In the genomic region with DNA sequence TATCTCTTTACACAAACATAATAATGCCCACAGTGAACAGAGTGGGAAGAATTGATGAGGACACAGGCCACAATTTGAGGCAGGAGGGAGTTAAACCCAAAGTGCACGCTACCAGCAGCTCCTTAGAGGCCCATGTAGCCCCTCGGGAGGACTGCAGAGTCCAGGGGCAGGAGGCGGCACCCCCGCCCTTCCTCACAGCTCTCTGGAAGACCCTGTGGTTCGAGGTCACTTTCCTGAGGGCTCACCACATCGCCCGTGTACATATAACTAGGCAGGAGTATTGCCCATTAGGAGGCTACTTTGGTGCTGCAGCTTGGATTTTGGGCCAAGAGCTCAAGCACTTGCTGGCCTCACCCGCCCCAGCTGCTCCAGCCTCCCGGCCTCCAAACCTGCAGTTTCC, we compare ENCODE assay signal across 18 cellular contexts. TPM values are rescaled to one million over a fixed set of nuclear protein-coding genes. Genes with fewer than 3 reads are reported as not detected.
DNase-seq lines count a peak whose midpoint lies in the region; ATAC-seq and TF ChIP-seq lines count a peak whose summit lies in the region.
"Had no signal": no experiment of that assay in that cellular context is flagged by ENCODE, and none has a peak within 500 bp of the region (broad histone marks: within the 10 kb centered on the region; RNA-seq: fewer than 3 reads in every experiment).

No MANE protein-coding gene starts in this region.

- peaks cover 13% of the 10 kb centered on the region for H3K4me1 Mint-ChIP-seq in glutamatergic neuron (ENCODE audit: low read depth, unreplicated experiment)
- H3K4me1 Mint-ChIP-seq: CD8-positive, alpha-beta memory T cell; GM23338 had no signal

- no peak for ATAC-seq in GM18858 (IDR thresholded peaks at IDR 0.05; ENCODE audit: unreplicated experiment)
- ATAC-seq: GM23338, HCT116 had no signal

- no peak overlapping the region for H3K4me3 Mint-ChIP-seq in glutamatergic neuron (ENCODE audit: unreplicated experiment)
- H3K4me3 Mint-ChIP-seq: CD14-positive monocyte; CD4-positive, alpha-beta T cell; GM23338; H9 had no signal

- peaks cover 9% of the 10 kb centered on the region for H3K9me3 Mint-ChIP-seq in glutamatergic neuron (ENCODE audit: unreplicated experiment)
- H3K9me3 Mint-ChIP-seq: CD4-positive, alpha-beta T cell had no signal

- peak; percentile 4 for DNase-seq in GM10248 (ENCODE audit: extremely low spot score)
- peak; percentile 6 for DNase-seq in HuH-7.5 (ENCODE audit: low spot score)
- DNase-seq in glutamatergic neuron: no peak
- DNase-seq in activated CD4-positive, alpha-beta T cell treated with anti-CD3 and anti-CD28 coated beads, Interleukin-2, amount 50 U/mL, for 48 hours: no peak
- DNase-seq in dermis blood vessel endothelial cell: no peak
- DNase-seq: BE2C; CD4-positive, alpha-beta T cell; CD8-positive, alpha-beta memory T cell; DMS 273 treated with DMSO at 0.1 percent for 48 hours; DMS79; EL; GDM1; H9 had no signal

- POLR2A ChIA-PET in GM10248 (lab: Yijun Ruan, JAX): no interaction called here

- H3K36me3 Mint-ChIP-seq in glutamatergic neuron (ENCODE audit: unreplicated experiment): peaks cover 6% of the 10 kb centered on the region
- H3K36me3 Mint-ChIP-seq: CD14-positive monocyte; CD8-positive, alpha-beta memory T cell had no signal

- CTCF ChIA-PET in GM10248 (lab: Yijun Ruan, JAX): no interaction called here

- TF ChIP-seq CTCF in GM10248 (IDR thresholded peaks at IDR 0.05; ENCODE audit: control extremely low read depth, extremely low read depth, low read depth, missing control alignments): no peak
- TF ChIP-seq CTCF in glutamatergic neuron (IDR thresholded peaks at IDR 0.05; ENCODE audit: partially characterized antibody, unreplicated experiment): no peak

- H3K27ac Mint-ChIP-seq in glutamatergic neuron (ENCODE audit: unreplicated experiment): peak overlapping the region; percentile 62
- H3K27ac Mint-ChIP-seq: CD14-positive monocyte; CD4-positive, alpha-beta T cell; CD8-positive, alpha-beta memory T cell; GM23338; H9 had no signal

- H3K27me3 Mint-ChIP-seq in glutamatergic neuron (ENCODE audit: unreplicated experiment): peaks cover 8% of the 10 kb centered on the region

RNA-seq across cellular contexts. Expression of gene CIDEA, which starts 22.2 kb away (rescaled TPM):
- total RNA-seq in glutamatergic neuron (ENCODE audit: unreplicated experiment) (not detected), dermis blood vessel endothelial cell (1.2 and 1.9 TPM in 2 replicates)
- total RNA-seq: CD4-positive, alpha-beta T cell; CD8-positive, alpha-beta memory T cell; GM23338; H4; H9 had no signal

Comparison
In these comparisons a context has a peak if more than half of its experiments do, and no peak if none do; other contexts are left out.
1. DNase-seq: peak in GM10248 (single experiment) and HuH-7.5 (single experiment); none in glutamatergic neuron (single experiment), activated CD4-positive, alpha-beta T cell treated with anti-CD3 and anti-CD28 coated beads, Interleukin-2, amount 50 U/mL, for 48 hours (0 of 2) and dermis blood vessel endothelial cell (single experiment).